In genomic region chr13:75705908-75706307, GRCh38 we compare ENCODE assay signal across 21 cellular contexts.
DNase-seq lines count a peak whose midpoint lies in the region; ATAC-seq, FAIRE-seq and TF ChIP-seq lines count a peak whose summit lies in the region.
"Had no signal": no experiment of that assay in that cellular context is flagged by ENCODE, and none has a peak within 500 bp of the region (broad histone marks: within the 10 kb centered on the region; RNA-seq: fewer than 3 reads in every experiment).

No MANE protein-coding gene starts in this region.

- H3K36me3 Mint-ChIP-seq in Calu3 (ENCODE audit: insufficient read depth, unreplicated experiment): peaks cover 9% of the 10 kb centered on the region
- H3K36me3 Mint-ChIP-seq: activated naive CD4-positive, alpha-beta T cell treated with anti-CD3 and anti-CD28 coated beads, Interleukin-2, amount 50 U/mL, for 24 hours had no signal

- H3K36me3 ChIP-seq in PC-9 (ENCODE audit: low read depth) (no peaks in the 10 kb centered on the region), esophagus squamous epithelium (no peaks in the 10 kb centered on the region), psoas muscle (ENCODE audit: insufficient read depth in 1 of 2, low read depth in 1 of 2) (no peaks in the 10 kb centered on the region)
- H3K36me3 ChIP-seq: BLaER1 treated with 17β-estradiol and CSF1 and Interleukin-3, amounts not matched to agents 10 nM and 100 nM; tibial nerve had no signal

- H3K27me3 Mint-ChIP-seq in Calu3 (ENCODE audit: unreplicated experiment): no peaks in the 10 kb centered on the region
- H3K27me3 Mint-ChIP-seq: activated naive CD4-positive, alpha-beta T cell treated with anti-CD3 and anti-CD28 coated beads, Interleukin-2, amount 50 U/mL, for 24 hours had no signal

- intact Hi-C loops in Calu3 (cut with micrococcal nuclease; ENCODE audit: unreplicated experiment): loop anchor here (2.0 to 10.0 kb wide), 2 partner anchors 55 to 89 kb away; no protein-coding TSS in a partner anchor
- intact Hi-C loops in PC-9 (cut with micrococcal nuclease; ENCODE audit: unreplicated experiment): loop anchor here (1.0 to 2.0 kb wide), 6 partner anchors 10 to 1817 kb away; no protein-coding TSS in a partner anchor
- intact Hi-C loops in esophagus squamous epithelium (cut with DNase I): no loop called here
- intact Hi-C loops in psoas muscle (cut with DNase I): no loop called here

- no peak for FAIRE-seq in frontal cortex (lab: Jason Lieb, UNC)
- FAIRE-seq: K562 had no signal

- no peak overlapping the region for H2AFZ ChIP-seq in PC-9

- peak overlapping the region; percentile 89 for H3K4me2 ChIP-seq in PC-9

- H3K4me1 ChIP-seq in PC-9 (replicated peaks; ENCODE audit: insufficient read depth): peaks cover 57% of the 10 kb centered on the region
- H3K4me1 ChIP-seq in esophagus squamous epithelium: peaks cover 0 to 26% (median 11%) of the 10 kb centered on the region in 3 donors
- peaks cover 8% of the 10 kb centered on the region for H3K4me1 ChIP-seq in psoas muscle

- TF ChIP-seq CTCF in Calu3 (IDR thresholded peaks at IDR 0.05; ENCODE audit: unreplicated experiment): no peak
- no peak for TF ChIP-seq CTCF in PC-9 (conservative IDR thresholded peaks at IDR 0.05)
- no peak for TF ChIP-seq CTCF in esophagus squamous epithelium (IDR thresholded peaks at IDR 0.05)
- no peak for TF ChIP-seq CTCF in psoas muscle (IDR thresholded peaks at IDR 0.05)

- H3K9me3 ChIP-seq in PC-9 (ENCODE audit: insufficient read depth, low read depth) (peaks cover 11% of the 10 kb centered on the region; the same call in 1 of the 2 replicates), esophagus squamous epithelium (no peaks in the 10 kb centered on the region), psoas muscle (no peaks in the 10 kb centered on the region)
- H3K9me3 ChIP-seq: tibial nerve had no signal

- no peaks in the 10 kb centered on the region for H4K20me1 ChIP-seq in PC-9 (ENCODE audit: insufficient read depth)
- H4K20me1 ChIP-seq: BLaER1 treated with 17β-estradiol and CSF1 and Interleukin-3, amounts not matched to agents 10 nM and 100 nM had no signal

- no peaks in the 10 kb centered on the region for H3K27me3 ChIP-seq in PC-9 (ENCODE audit: insufficient read depth, low read depth)
- H3K27me3 ChIP-seq in esophagus squamous epithelium: no peaks in the 10 kb centered on the region
- no peaks in the 10 kb centered on the region for H3K27me3 ChIP-seq in psoas muscle (ENCODE audit: insufficient read depth in 3 of 3, low read length in 2 of 3)
- H3K27me3 ChIP-seq: BLaER1 treated with 17β-estradiol and CSF1 and Interleukin-3, amounts not matched to agents 10 nM and 100 nM; tibial nerve had no signal

- TF ChIP-seq POLR2A in esophagus squamous epithelium (IDR thresholded peaks at IDR 0.05): no peak

- DNase-seq in Calu3 (no peak), PC-9 (no peak), esophagus squamous epithelium (lab: John Stamatoyannopoulos, UW) (no peak), psoas muscle (no peak), frontal cortex (ENCODE audit: low spot score in 2 of 2) (no peak), NCI-H1417 (lab: John Stamatoyannopoulos, UW) (no peak), NCI-H1436 treated with DMSO at 0.1 percent for 48 hours (lab: John Stamatoyannopoulos, UW) (no peak)
- DNase-seq: activated T-cell treated with anti-CD3 and anti-CD28 coated beads, Interleukin-2, amount 50 U/mL, for 72 hours; aorta; GOT3; islet precursor cell; MM.1S; NCI-H526 treated with DMSO at 0.1 percent for 48 hours; stimulated activated CD4-positive, alpha-beta T cell treated with anti-CD3 and anti-CD28 coated beads, Interleukin-4, amount 100 ng/mL, for 1 hour; stimulated activated naive CD8-positive, alpha-beta T cell treated with anti-CD3 and anti-CD28 coated beads, Interleukin-15, Interleukin-2, amounts not matched to agents 100 U/mL and 50 U/mL, for 24 hours had no signal

- CTCF ChIA-PET in Calu3 (lab: Charles Lee): no interaction called here
- CTCF ChIA-PET in PC-9 (lab: Charles Lee): no interaction called here

- BruUV-seq in Calu3 (replicated peaks; lab: Mats Ljungman, UMichigan) (no TSS peak), PC-9 (replicated peaks; lab: Mats Ljungman, UMichigan) (TSS peak; percentile 59)

- no peaks in the 10 kb centered on the region for H3K4me1 Mint-ChIP-seq in Calu3 (ENCODE audit: low read depth, unreplicated experiment)

- no peaks in the 10 kb centered on the region for H3K9me2 ChIP-seq in PC-9 (ENCODE audit: insufficient read depth)

- ATAC-seq in psoas muscle: no peak
- no peak for ATAC-seq in GM21423 (IDR thresholded peaks at IDR 0.05; ENCODE audit: unreplicated experiment)
- ATAC-seq: K562 had no signal

- POLR2A ChIA-PET in PC-9 (lab: Charles Lee; ENCODE audit: unreplicated experiment): interaction anchor here (0.6 kb wide), 1 partner anchor 54 kb away, joined by 3 read pairs; no protein-coding TSS in a partner anchor

- H3K4me3 ChIP-seq in PC-9 (peak overlapping the region; percentile 36; the same call in 1 of the 2 replicates), esophagus squamous epithelium (no peak overlapping the region), psoas muscle (no peak overlapping the region)
- H3K4me3 ChIP-seq: BLaER1 treated with 17β-estradiol and CSF1 and Interleukin-3, amounts not matched to agents 10 nM and 100 nM; K562; lung; tibial nerve had no signal

- H3K27ac ChIP-seq in PC-9 (peak overlapping the region; percentile 100), esophagus squamous epithelium (peak overlapping the region; percentile 29 to 93 (median 88)), psoas muscle (peak overlapping the region; percentile 84)

- H3K79me2 ChIP-seq in PC-9 (ENCODE audit: low read depth): peaks cover 18% of the 10 kb centered on the region; the same call in 1 of the 2 replicates

- H3F3A ChIP-seq in PC-9 (ENCODE audit: insufficient read depth, low read depth): peaks cover 36% of the 10 kb centered on the region

- no peaks in the 10 kb centered on the region for H3K9me3 Mint-ChIP-seq in Calu3 (ENCODE audit: low read depth, unreplicated experiment)
- H3K9me3 Mint-ChIP-seq: activated naive CD4-positive, alpha-beta T cell treated with anti-CD3 and anti-CD28 coated beads, Interleukin-2, amount 50 U/mL, for 24 hours; activated T-cell treated with anti-CD3 and anti-CD28 coated beads, Interleukin-2, amount 50 U/mL, for 72 hours had no signal

- H3K4me3 Mint-ChIP-seq in Calu3 (ENCODE audit: low read depth, unreplicated experiment): no peak overlapping the region
- H3K4me3 Mint-ChIP-seq: activated naive CD4-positive, alpha-beta T cell treated with anti-CD3 and anti-CD28 coated beads, Interleukin-2, amount 50 U/mL, for 24 hours; activated T-cell treated with anti-CD3 and anti-CD28 coated beads, Interleukin-2, amount 50 U/mL, for 72 hours had no signal

- peak overlapping the region; percentile 93 for H3K27ac Mint-ChIP-seq in Calu3 (ENCODE audit: unreplicated experiment)
- H3K27ac Mint-ChIP-seq: activated naive CD4-positive, alpha-beta T cell treated with anti-CD3 and anti-CD28 coated beads, Interleukin-2, amount 50 U/mL, for 24 hours; activated T-cell treated with anti-CD3 and anti-CD28 coated beads, Interleukin-2, amount 50 U/mL, for 72 hours had no signal

Comparison
In these comparisons a context has a peak if more than half of its experiments do, and no peak if none do; other contexts are left out.
1. intact Hi-C loops: an anchor here in Calu3 (2.0 to 10.0 kb wide) and PC-9 (1.0 to 2.0 kb wide); none called in esophagus squamous epithelium and psoas muscle.